17 cellular contexts compared by ENCODE assay signal in genomic region chr12:45634273-45634917, GRCh38.
DNase-seq lines count a peak whose midpoint lies in the region; ATAC-seq and TF ChIP-seq lines count a peak whose summit lies in the region.
"Had no signal": no experiment of that assay in that cellular context is flagged by ENCODE, and none has a peak within 500 bp of the region (broad histone marks: within the 10 kb centered on the region; RNA-seq: fewer than 3 reads in every experiment).

No MANE protein-coding gene starts in this region.

- TF ChIP-seq CTCF in GM12865 (IDR thresholded peaks at IDR 0.05; ENCODE audit: insufficient read depth, low read depth, low read length, missing control alignments) (no peak), body of pancreas (IDR thresholded peaks at IDR 0.05) (no peak), osteocyte (IDR thresholded peaks at IDR 0.05) (no peak)

- H3K4me3 Mint-ChIP-seq in activated T-helper 17 cell treated with anti-CD3 and anti-CD28 coated beads, Interleukin-2, amount 50 U/mL, for 72 hours = no peak overlapping the region
- H3K4me3 Mint-ChIP-seq in osteocyte (ENCODE audit: unreplicated experiment) = no peak overlapping the region
- H3K4me3 Mint-ChIP-seq: activated naive CD8-positive, alpha-beta T cell treated with anti-CD3 and anti-CD28 coated beads, Interleukin-2, amount 10 ng/mL, durations not matched to agents 7 days and 5 days; CD4-positive, alpha-beta T cell; dendritic cell treated with granulocyte-macrophage colony-stimulating factor and Interleukin-4, amounts not matched to agents 40 ng/mL and 50 ng/mL, for 4 days; T-cell had no signal

- H3K4me1 Mint-ChIP-seq in activated T-helper 17 cell treated with anti-CD3 and anti-CD28 coated beads, Interleukin-2, amount 50 U/mL, for 72 hours = peaks cover 4% of the 10 kb centered on the region
- peaks cover 2% of the 10 kb centered on the region for H3K4me1 Mint-ChIP-seq in osteocyte (ENCODE audit: unreplicated experiment)

- no peaks in the 10 kb centered on the region for H3K9me3 Mint-ChIP-seq in activated T-helper 17 cell treated with anti-CD3 and anti-CD28 coated beads, Interleukin-2, amount 50 U/mL, for 72 hours
- H3K9me3 Mint-ChIP-seq in osteocyte (ENCODE audit: unreplicated experiment) = no peaks in the 10 kb centered on the region
- H3K9me3 Mint-ChIP-seq: CD4-positive, alpha-beta T cell; dendritic cell treated with granulocyte-macrophage colony-stimulating factor and Interleukin-4, amounts not matched to agents 40 ng/mL and 50 ng/mL, for 4 days; T-cell had no signal

- H3K36me3 Mint-ChIP-seq in activated T-helper 17 cell treated with anti-CD3 and anti-CD28 coated beads, Interleukin-2, amount 50 U/mL, for 72 hours (ENCODE audit: low read depth) = no peaks in the 10 kb centered on the region
- H3K36me3 Mint-ChIP-seq in osteocyte (ENCODE audit: unreplicated experiment) = no peaks in the 10 kb centered on the region
- H3K36me3 Mint-ChIP-seq: T-cell had no signal

- ATAC-seq in GM19025 (IDR thresholded peaks at IDR 0.05; ENCODE audit: low read depth, unreplicated experiment) (peak; percentile 69), HG02759 (IDR thresholded peaks at IDR 0.05; ENCODE audit: unreplicated experiment) (peak; percentile 80), body of pancreas (no peak)
- peak; percentile 53 for ATAC-seq in activated T-helper 17 cell treated with anti-CD3 and anti-CD28 coated beads, Interleukin-2, amount 50 U/mL, for 72 hours (replicated peaks)
- ATAC-seq: left ventricle myocardium superior, pancreas, sciatic nerve, T-cell had no signal

- no peaks in the 10 kb centered on the region for H3K27me3 ChIP-seq in body of pancreas
- H3K27me3 ChIP-seq: brain microvascular endothelial cell, pancreas had no signal

- no peak for TF ChIP-seq POLR2A in body of pancreas (IDR thresholded peaks at IDR 0.05)

- H3K36me3 ChIP-seq in body of pancreas (replicated peaks in 1 of 2; ENCODE audit: insufficient read depth in 1 of 2, low read depth in 2 of 2) = no peaks in the 10 kb centered on the region
- H3K36me3 ChIP-seq: brain microvascular endothelial cell, pancreas had no signal

- H3K27ac ChIP-seq in body of pancreas = no peak overlapping the region
- H3K27ac ChIP-seq: brain microvascular endothelial cell, pancreas had no signal

- H3K4me3 ChIP-seq in GM12865 (ENCODE audit: low read depth, low read length) (no peak overlapping the region), body of pancreas (no peak overlapping the region)
- H3K4me3 ChIP-seq: pancreas had no signal

- no peaks in the 10 kb centered on the region for H3K27me3 Mint-ChIP-seq in activated T-helper 17 cell treated with anti-CD3 and anti-CD28 coated beads, Interleukin-2, amount 50 U/mL, for 72 hours
- peaks cover 37% of the 10 kb centered on the region for H3K27me3 Mint-ChIP-seq in osteocyte (ENCODE audit: unreplicated experiment)
- H3K27me3 Mint-ChIP-seq: dendritic cell treated with granulocyte-macrophage colony-stimulating factor and Interleukin-4, amounts not matched to agents 40 ng/mL and 50 ng/mL, for 4 days had no signal

- WGBS in body of pancreas, 2 donors = 83 to 86% methylated on average over 6 of the region's 6 CpGs

- H3K9me3 ChIP-seq in body of pancreas = no peaks in the 10 kb centered on the region
- H3K9me3 ChIP-seq: pancreas had no signal

- no peaks in the 10 kb centered on the region for H3K4me1 ChIP-seq in body of pancreas
- H3K4me1 ChIP-seq: pancreas had no signal

- no peak overlapping the region for H3K27ac Mint-ChIP-seq in activated T-helper 17 cell treated with anti-CD3 and anti-CD28 coated beads, Interleukin-2, amount 50 U/mL, for 72 hours
- H3K27ac Mint-ChIP-seq in osteocyte (ENCODE audit: unreplicated experiment) = no peak overlapping the region
- H3K27ac Mint-ChIP-seq: activated naive CD8-positive, alpha-beta T cell treated with anti-CD3 and anti-CD28 coated beads, Interleukin-2, amount 10 ng/mL, durations not matched to agents 7 days and 5 days; CD4-positive, alpha-beta T cell; dendritic cell treated with granulocyte-macrophage colony-stimulating factor and Interleukin-4, amounts not matched to agents 40 ng/mL and 50 ng/mL, for 4 days; T-cell had no signal

- DNase-seq in GM12865 (ENCODE audit: low read depth) (peak; percentile 33), body of pancreas (no peak), osteocyte (ENCODE audit: extremely low spot score, unreplicated experiment) (no peak), NCI-H748 (lab: John Stamatoyannopoulos, UW; ENCODE audit: unreplicated experiment) (no peak)
- no peak for DNase-seq in stimulated activated CD4-positive, alpha-beta T cell treated with anti-CD3 and anti-CD28 coated beads, Interleukin-15, amount 100 ng/mL, for 24 hours
- DNase-seq: ACHN; activated naive CD8-positive, alpha-beta T cell treated with anti-CD3 and anti-CD28 coated beads, Interleukin-2, amount 10 ng/mL, durations not matched to agents 7 days and 5 days; brain microvascular endothelial cell; CD4-positive, alpha-beta T cell; left ventricle myocardium superior; pancreas; T-cell had no signal

- intact Hi-C loops in body of pancreas (cut with DNase I) = no loop called here
